ENCODE assay signal across 8 cellular contexts in the genomic region with DNA sequence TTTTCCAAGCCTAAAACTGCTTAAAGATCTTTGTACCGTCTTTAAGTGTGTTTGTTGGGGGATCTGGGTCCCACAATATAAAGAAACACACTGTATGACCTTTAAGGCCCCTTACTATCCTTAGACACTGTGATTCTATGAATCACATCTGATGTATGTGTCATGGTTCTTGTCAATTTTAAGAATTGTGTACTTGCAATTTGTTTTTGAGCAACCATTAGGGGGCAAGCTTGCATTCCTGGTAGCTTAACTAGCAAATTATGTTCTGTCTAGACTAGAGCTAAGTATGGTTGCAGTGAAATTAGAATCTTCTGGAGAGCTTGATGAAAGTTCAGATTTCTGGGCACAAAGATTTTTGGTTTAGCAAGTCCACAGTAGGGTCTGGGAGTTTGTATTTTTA.
DNase-seq lines count a peak whose midpoint lies in the region; ATAC-seq and TF ChIP-seq lines count a peak whose summit lies in the region.

No MANE protein-coding gene starts in this region.

- no peak overlapping the region for H3K27ac Mint-ChIP-seq in activated naive CD8-positive, alpha-beta T cell treated with anti-CD3 and anti-CD28 coated beads, Interleukin-2, amount 50 U/mL, for 24 hours
- no peak overlapping the region for H3K27ac Mint-ChIP-seq in activated naive CD8-positive, alpha-beta T cell treated with anti-CD3 and anti-CD28 coated beads for 36 hours
- H3K27ac Mint-ChIP-seq in osteocyte (ENCODE audit: unreplicated experiment) = peak overlapping the region; percentile 63
- no peak overlapping the region for H3K27ac Mint-ChIP-seq in stimulated activated effector memory CD8-positive, alpha-beta T cell treated with anti-CD3 and anti-CD28 coated beads, Interleukin-12 subunit alpha, Interleukin-12 subunit beta, amount 100 ng/mL, for 72 hours

- no peaks in the 10 kb centered on the region for H3K9me3 Mint-ChIP-seq in activated naive CD8-positive, alpha-beta T cell treated with anti-CD3 and anti-CD28 coated beads, Interleukin-2, amount 50 U/mL, for 24 hours
- H3K9me3 Mint-ChIP-seq in activated naive CD8-positive, alpha-beta T cell treated with anti-CD3 and anti-CD28 coated beads for 36 hours = no peaks in the 10 kb centered on the region
- no peaks in the 10 kb centered on the region for H3K9me3 Mint-ChIP-seq in osteocyte (ENCODE audit: unreplicated experiment)
- no peaks in the 10 kb centered on the region for H3K9me3 Mint-ChIP-seq in stimulated activated effector memory CD8-positive, alpha-beta T cell treated with anti-CD3 and anti-CD28 coated beads, Interleukin-12 subunit alpha, Interleukin-12 subunit beta, amount 100 ng/mL, for 72 hours

- H3K27me3 Mint-ChIP-seq in activated naive CD8-positive, alpha-beta T cell treated with anti-CD3 and anti-CD28 coated beads, Interleukin-2, amount 50 U/mL, for 24 hours = peaks cover 4% of the 10 kb centered on the region
- H3K27me3 Mint-ChIP-seq in activated naive CD8-positive, alpha-beta T cell treated with anti-CD3 and anti-CD28 coated beads for 36 hours = peaks cover 6% of the 10 kb centered on the region
- H3K27me3 Mint-ChIP-seq in osteocyte (ENCODE audit: unreplicated experiment) = no peaks in the 10 kb centered on the region

- H3K4me3 Mint-ChIP-seq in activated naive CD8-positive, alpha-beta T cell treated with anti-CD3 and anti-CD28 coated beads, Interleukin-2, amount 50 U/mL, for 24 hours = no peak overlapping the region
- no peak overlapping the region for H3K4me3 Mint-ChIP-seq in activated naive CD8-positive, alpha-beta T cell treated with anti-CD3 and anti-CD28 coated beads for 36 hours
- H3K4me3 Mint-ChIP-seq in osteocyte (ENCODE audit: unreplicated experiment) = no peak overlapping the region
- H3K4me3 Mint-ChIP-seq in stimulated activated effector memory CD8-positive, alpha-beta T cell treated with anti-CD3 and anti-CD28 coated beads, Interleukin-12 subunit alpha, Interleukin-12 subunit beta, amount 100 ng/mL, for 72 hours = no peak overlapping the region

- H3K4me1 Mint-ChIP-seq in activated naive CD8-positive, alpha-beta T cell treated with anti-CD3 and anti-CD28 coated beads, Interleukin-2, amount 50 U/mL, for 24 hours = no peaks in the 10 kb centered on the region
- H3K4me1 Mint-ChIP-seq in activated naive CD8-positive, alpha-beta T cell treated with anti-CD3 and anti-CD28 coated beads for 36 hours = no peaks in the 10 kb centered on the region
- peaks cover 52% of the 10 kb centered on the region for H3K4me1 Mint-ChIP-seq in osteocyte (ENCODE audit: unreplicated experiment)
- no peaks in the 10 kb centered on the region for H3K4me1 Mint-ChIP-seq in stimulated activated effector memory CD8-positive, alpha-beta T cell treated with anti-CD3 and anti-CD28 coated beads, Interleukin-12 subunit alpha, Interleukin-12 subunit beta, amount 100 ng/mL, for 72 hours

- no peaks in the 10 kb centered on the region for H3K36me3 Mint-ChIP-seq in activated naive CD8-positive, alpha-beta T cell treated with anti-CD3 and anti-CD28 coated beads, Interleukin-2, amount 50 U/mL, for 24 hours (ENCODE audit: low read depth)
- H3K36me3 Mint-ChIP-seq in activated naive CD8-positive, alpha-beta T cell treated with anti-CD3 and anti-CD28 coated beads for 36 hours = no peaks in the 10 kb centered on the region
- peaks cover 20% of the 10 kb centered on the region for H3K36me3 Mint-ChIP-seq in osteocyte (ENCODE audit: unreplicated experiment)
- H3K36me3 Mint-ChIP-seq in stimulated activated effector memory CD8-positive, alpha-beta T cell treated with anti-CD3 and anti-CD28 coated beads, Interleukin-12 subunit alpha, Interleukin-12 subunit beta, amount 100 ng/mL, for 72 hours = no peaks in the 10 kb centered on the region

- peak; percentile 68 for ATAC-seq in activated naive CD8-positive, alpha-beta T cell treated with anti-CD3 and anti-CD28 coated beads, Interleukin-2, amount 50 U/mL, for 24 hours
- ATAC-seq in HG02885 (IDR thresholded peaks at IDR 0.05; ENCODE audit: poor library complexity, unreplicated experiment) = peak; percentile 77
- no peak for ATAC-seq in stimulated activated effector memory CD8-positive, alpha-beta T cell treated with anti-CD3 and anti-CD28 coated beads, Interleukin-12 subunit alpha, Interleukin-12 subunit beta, amount 100 ng/mL, for 72 hours

- no peak for DNase-seq in activated naive CD8-positive, alpha-beta T cell treated with anti-CD3 and anti-CD28 coated beads, Interleukin-2, amount 50 U/mL, for 24 hours
- no peak for DNase-seq in activated naive CD8-positive, alpha-beta T cell treated with anti-CD3 and anti-CD28 coated beads for 36 hours
- DNase-seq in NOMO-1 treated with dmso at 0.1 percent for 144 hours (lab: John Stamatoyannopoulos, UW; ENCODE audit: unreplicated experiment) (peak; percentile 4), dermis microvascular lymphatic vessel endothelial cell (ENCODE audit: low read depth in 2 of 2) (peak; percentile 2 to 53), osteocyte (ENCODE audit: extremely low spot score, unreplicated experiment) (no peak), ecto neural progenitor cell (ENCODE audit: low spot score) (no peak)
- no peak for DNase-seq in stimulated activated effector memory CD8-positive, alpha-beta T cell treated with anti-CD3 and anti-CD28 coated beads, Interleukin-12 subunit alpha, Interleukin-12 subunit beta, amount 100 ng/mL, for 72 hours (ENCODE audit: low spot score in 2 of 2)

- peak; percentile 73 for TF ChIP-seq CTCF in osteocyte (IDR thresholded peaks at IDR 0.05)

Comparison
In these comparisons a context has a peak if more than half of its experiments do, and no peak if none do; other contexts are left out.
1. DNase-seq: peak in NOMO-1 treated with dmso at 0.1 percent for 144 hours (single experiment) and dermis microvascular lymphatic vessel endothelial cell (2 of 2); none in activated naive CD8-positive, alpha-beta T cell treated with anti-CD3 and anti-CD28 coated beads, Interleukin-2, amount 50 U/mL, for 24 hours (single experiment), activated naive CD8-positive, alpha-beta T cell treated with anti-CD3 and anti-CD28 coated beads for 36 hours (single experiment), osteocyte (single experiment), ecto neural progenitor cell (single experiment) and stimulated activated effector memory CD8-positive, alpha-beta T cell treated with anti-CD3 and anti-CD28 coated beads, Interleukin-12 subunit alpha, Interleukin-12 subunit beta, amount 100 ng/mL, for 72 hours (0 of 2).